In genomic region chr22:36773935-36774334, GRCh38 we compare ENCODE assay signal across 8 cellular contexts. TPM values are rescaled to one million over a fixed set of nuclear protein-coding genes. Genes with fewer than 3 reads are reported as not detected.
DNase-seq lines count a peak whose midpoint lies in the region; TF ChIP-seq lines count a peak whose summit lies in the region.

No MANE protein-coding gene starts in this region.

- H3K79me2 ChIP-seq in OCI-LY3 (ENCODE audit: low read length), result no peaks in the 10 kb centered on the region

- WGBS in esophagus muscularis mucosa, result 72% methylated on average over 3 of the region's 3 CpGs
- 78 to 80% methylated on average over 3 of the region's 3 CpGs for WGBS in thyroid gland, 2 donors

- TF ChIP-seq CTCF in OCI-LY3 (IDR thresholded peaks at IDR 0.05; ENCODE audit: low read depth, low read length), result peak; percentile 43
- TF ChIP-seq CTCF in esophagus muscularis mucosa (IDR thresholded peaks at IDR 0.05), result peak; percentile 36 to 44 (median 42)
- peak in 4 of 6 experiments; percentile 29 to 59 (median 48) for TF ChIP-seq CTCF in thyroid gland (IDR thresholded peaks at IDR 0.05)

- no peak for TF ChIP-seq POLR2A in esophagus muscularis mucosa (IDR thresholded peaks at IDR 0.05; ENCODE audit: low read depth)
- TF ChIP-seq POLR2A in thyroid gland (IDR thresholded peaks at IDR 0.05), result no peak

- H3K27me3 Mint-ChIP-seq in activated naive CD8-positive, alpha-beta T cell, result no peaks in the 10 kb centered on the region
- no peaks in the 10 kb centered on the region for H3K27me3 Mint-ChIP-seq in activated naive CD8-positive, alpha-beta T cell treated with anti-CD3 and anti-CD28 coated beads for 36 hours

- H3K27me3 ChIP-seq in OCI-LY3 (ENCODE audit: low read depth, low read length) (no peaks in the 10 kb centered on the region), esophagus muscularis mucosa (no peaks in the 10 kb centered on the region), thyroid gland (no peaks in the 10 kb centered on the region)

- H3K4me3 ChIP-seq in OCI-LY3 (ENCODE audit: low read length), result no peak overlapping the region
- no peak overlapping the region for H3K4me3 ChIP-seq in esophagus muscularis mucosa
- no peak overlapping the region for H3K4me3 ChIP-seq in thyroid gland (replicated peaks in 1 of 3)

- no peak overlapping the region for H3K4me2 ChIP-seq in OCI-LY3 (ENCODE audit: low read length)

- no peaks in the 10 kb centered on the region for H4K20me1 ChIP-seq in OCI-LY3 (ENCODE audit: insufficient read depth, low read length)

- no peaks in the 10 kb centered on the region for H3K36me3 ChIP-seq in OCI-LY3 (replicated peaks; ENCODE audit: low read depth, low read length)
- H3K36me3 ChIP-seq in esophagus muscularis mucosa, result no peaks in the 10 kb centered on the region
- no peaks in the 10 kb centered on the region for H3K36me3 ChIP-seq in thyroid gland

- H3K4me1 Mint-ChIP-seq in activated naive CD8-positive, alpha-beta T cell (ENCODE audit: low read depth), result peaks cover 29% of the 10 kb centered on the region
- peaks cover 27% of the 10 kb centered on the region for H3K4me1 Mint-ChIP-seq in activated naive CD8-positive, alpha-beta T cell treated with anti-CD3 and anti-CD28 coated beads for 36 hours

- DNase-seq in activated naive CD8-positive, alpha-beta T cell treated with anti-CD3 and anti-CD28 coated beads for 36 hours, result no peak
- no peak for DNase-seq in esophagus muscularis mucosa (ENCODE audit: extremely low spot score)
- peak in 1 of 2 donors; percentile 13 for DNase-seq in thyroid gland
- DNase-seq in activated CD4-positive, alpha-beta T cell treated with anti-CD3 and anti-CD28 coated beads for 1 hour, result no peak
- no peak for DNase-seq in NCI-H345 treated with DMSO at 0.1 percent for 48 hours (lab: John Stamatoyannopoulos, UW; ENCODE audit: unreplicated experiment)
- no peak for DNase-seq in activated naive CD4-positive, alpha-beta T cell treated with Interleukin-2 at 50 U/mL for 16 hours

- H3K9me3 ChIP-seq in OCI-LY3 (ENCODE audit: insufficient read depth, low read length), result no peaks in the 10 kb centered on the region
- H3K9me3 ChIP-seq in esophagus muscularis mucosa, result no peaks in the 10 kb centered on the region
- H3K9me3 ChIP-seq in thyroid gland, result no peaks in the 10 kb centered on the region

- H3K4me3 Mint-ChIP-seq in activated naive CD8-positive, alpha-beta T cell, result peak overlapping the region; percentile 23
- no peak overlapping the region for H3K4me3 Mint-ChIP-seq in activated naive CD8-positive, alpha-beta T cell treated with anti-CD3 and anti-CD28 coated beads for 36 hours

- intact Hi-C loops in esophagus muscularis mucosa (cut with DNase I), result loop anchor here (10.0 kb wide), 1 partner anchor 239 kb away; no protein-coding TSS in a partner anchor
- intact Hi-C loops in thyroid gland (cut with DNase I), result no loop called here

- H3K27ac Mint-ChIP-seq in activated naive CD8-positive, alpha-beta T cell, result no peak overlapping the region
- no peak overlapping the region for H3K27ac Mint-ChIP-seq in activated naive CD8-positive, alpha-beta T cell treated with anti-CD3 and anti-CD28 coated beads for 36 hours

- no peak overlapping the region for H3K9ac ChIP-seq in OCI-LY3 (ENCODE audit: low read length)

- no peaks in the 10 kb centered on the region for H3K9me3 Mint-ChIP-seq in activated naive CD8-positive, alpha-beta T cell (ENCODE audit: low read depth)
- no peaks in the 10 kb centered on the region for H3K9me3 Mint-ChIP-seq in activated naive CD8-positive, alpha-beta T cell treated with anti-CD3 and anti-CD28 coated beads for 36 hours

- no peak overlapping the region for H3K27ac ChIP-seq in OCI-LY3 (ENCODE audit: low read length)
- H3K27ac ChIP-seq in esophagus muscularis mucosa (replicated peaks in 1 of 4), result no peak overlapping the region
- peak overlapping the region in 2 of 3 donors; percentile 78 to 93 for H3K27ac ChIP-seq in thyroid gland

- H2AFZ ChIP-seq in OCI-LY3 (ENCODE audit: low read depth, low read length), result no peak overlapping the region

- TF ChIP-seq EP300 in esophagus muscularis mucosa (IDR thresholded peaks at IDR 0.05), result no peak

- peaks cover 13% of the 10 kb centered on the region for H3K4me1 ChIP-seq in OCI-LY3 (ENCODE audit: low read length)
- H3K4me1 ChIP-seq in esophagus muscularis mucosa, result peaks cover 14 to 34% (median 31%) of the 10 kb centered on the region in 4 donors
- H3K4me1 ChIP-seq in thyroid gland, result peaks cover 20 to 58% of the 10 kb centered on the region in 2 donors

- peaks cover 6% of the 10 kb centered on the region for H3K36me3 Mint-ChIP-seq in activated naive CD8-positive, alpha-beta T cell
- no peaks in the 10 kb centered on the region for H3K36me3 Mint-ChIP-seq in activated naive CD8-positive, alpha-beta T cell treated with anti-CD3 and anti-CD28 coated beads for 36 hours

RNA-seq across cellular contexts. Expression of gene IFT27, which starts 2.0 kb away (rescaled TPM):
- total RNA-seq in activated naive CD8-positive, alpha-beta T cell treated with anti-CD3 and anti-CD28 coated beads for 36 hours, result 10 to 100 TPM; 17.3 to 18.2 TPM
- total RNA-seq in esophagus muscularis mucosa, result 10 to 100 TPM; 15.2 to 24.1 (median 17.0) TPM
- total RNA-seq in thyroid gland, result 10 to 100 TPM; 25.1 to 39.2 (median 36.3) TPM

RNA-seq across cellular contexts. Expression of gene PVALB, which starts 42.9 kb away (rescaled TPM):
- total RNA-seq in activated naive CD8-positive, alpha-beta T cell treated with anti-CD3 and anti-CD28 coated beads for 36 hours, result not detected
- not detected for total RNA-seq in esophagus muscularis mucosa
- total RNA-seq in thyroid gland, result not detected

Comparison
In these comparisons a context has a peak if more than half of its experiments do, and no peak if none do; other contexts are left out.
1. H3K27ac ChIP-seq: peak in thyroid gland (2 of 3); none in OCI-LY3 (single experiment) and esophagus muscularis mucosa (0 of 4).
2. Peak in every context shown above with its lines, with median percentiles within 50 percentile points of each other: CTCF ChIP-seq.